20 cellular contexts compared by ENCODE assay signal in the genomic region with DNA sequence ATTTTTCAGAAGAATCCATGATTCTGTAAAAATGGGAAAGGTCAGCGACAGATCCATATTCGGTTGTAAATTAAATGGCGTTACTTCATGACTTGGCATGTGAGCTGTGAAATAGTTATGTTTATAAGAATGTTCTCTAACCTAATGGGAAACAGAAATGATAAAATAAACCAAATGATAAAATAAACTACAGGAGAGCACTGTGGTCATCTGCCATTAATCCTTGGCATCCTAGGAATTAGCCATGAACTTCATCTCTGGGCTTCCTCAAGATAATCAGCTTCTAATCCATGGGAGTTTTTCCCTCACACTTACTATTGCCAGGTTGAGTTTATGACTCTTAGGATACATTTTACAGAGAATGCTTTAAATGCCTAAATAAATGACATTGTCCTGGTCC.
DNase-seq lines count a peak whose midpoint lies in the region; ATAC-seq, FAIRE-seq and TF ChIP-seq lines count a peak whose summit lies in the region.
"Had no signal": no experiment of that assay in that cellular context is flagged by ENCODE, and none has a peak within 500 bp of the region (broad histone marks: within the 10 kb centered on the region; RNA-seq: fewer than 3 reads in every experiment).

No MANE protein-coding gene starts in this region.

- no peak overlapping the region for H3K27ac Mint-ChIP-seq in natural killer cell treated with Interleukin-12 subunit alpha and Interleukin-12 subunit beta and Interleukin-15 and Interleukin-18, amount 100 ng/mL, for 72 hours
- H3K27ac Mint-ChIP-seq: B cell; CD14-positive monocyte; CD4-positive, alpha-beta T cell; CD8-positive, alpha-beta memory T cell; HFFc6 had no signal

- H4K91ac ChIP-seq in mesenchymal stem cell (ENCODE audit: low read length), result no peak overlapping the region

- H2AFZ ChIP-seq in K562 (ENCODE audit: low read depth, low read length), result no peak overlapping the region
- H2AFZ ChIP-seq in mesenchymal stem cell (ENCODE audit: low read depth, low read length), result no peak overlapping the region
- H2AFZ ChIP-seq in Karpas-422 (ENCODE audit: low read length), result no peak overlapping the region

- no peak for DNase-seq in D721Med (ENCODE audit: insufficient read length, low spot score)
- no peak for DNase-seq in K562 (ENCODE audit: extremely low read depth in 1 of 4, low spot score in 3 of 4)
- DNase-seq in mesenchymal stem cell, result peak; percentile 6
- no peak for DNase-seq in NCI-H2196 treated with DMSO at 0.1 percent for 48 hours (lab: John Stamatoyannopoulos, UW; ENCODE audit: unreplicated experiment)
- no peak for DNase-seq in mucosa of descending colon
- no peak for DNase-seq in natural killer cell treated with Interleukin-12 subunit alpha and Interleukin-12 subunit beta and Interleukin-15 and Interleukin-18, amount 100 ng/mL, for 72 hours (ENCODE audit: low spot score)
- no peak for DNase-seq in Karpas-422
- DNase-seq: CD4-positive, alpha-beta T cell; CD8-positive, alpha-beta memory T cell; DMS53; DMS79 treated with DMSO at 0.1 percent for 48 hours; GOT3; HFFc6 had no signal

- no peaks in the 10 kb centered on the region for H3K9me2 ChIP-seq in Karpas-422 (replicated peaks; ENCODE audit: insufficient read depth, low read length)

- no peaks in the 10 kb centered on the region for H3K36me3 ChIP-seq in K562 (ENCODE audit: control insufficient read depth, insufficient read depth, low read length)
- no peaks in the 10 kb centered on the region for H3K36me3 ChIP-seq in mesenchymal stem cell (ENCODE audit: control insufficient read depth in 1 of 2, insufficient read depth in 2 of 2, low read depth in 1 of 2, low read length in 2 of 2)
- no peaks in the 10 kb centered on the region for H3K36me3 ChIP-seq in mucosa of descending colon (ENCODE audit: low read depth)
- no peaks in the 10 kb centered on the region for H3K36me3 ChIP-seq in Karpas-422 (ENCODE audit: insufficient read depth, low read length)
- H3K36me3 ChIP-seq: BLaER1 treated with 17β-estradiol and CSF1 and Interleukin-3, amounts not matched to agents 10 nM and 100 nM; HAP-1 had no signal

- H2BK5ac ChIP-seq in mesenchymal stem cell (ENCODE audit: low read depth, low read length, poor library complexity, severe bottlenecking), result no peak overlapping the region

- H2BK120ac ChIP-seq in mesenchymal stem cell (ENCODE audit: low read depth, low read length), result no peak overlapping the region

- peaks cover 10 to 21% of the 10 kb centered on the region in 2 donors for H3K27me3 Mint-ChIP-seq in natural killer cell treated with Interleukin-12 subunit alpha and Interleukin-12 subunit beta and Interleukin-15 and Interleukin-18, amount 100 ng/mL, for 72 hours

- no TSS peak for BruUV-seq in K562 (replicated peaks; lab: Mats Ljungman, UMichigan)

- POLR2A ChIA-PET in K562 (lab: Yijun Ruan, JAX), result no interaction called here

- H3K27ac ChIP-seq in K562 (ENCODE audit: extremely low read depth, low read depth, low read length), result no peak overlapping the region
- no peak overlapping the region for H3K27ac ChIP-seq in mesenchymal stem cell (ENCODE audit: low read length, poor library complexity, severe bottlenecking)
- H3K27ac ChIP-seq in Karpas-422 (ENCODE audit: low read length), result no peak overlapping the region
- H3K27ac ChIP-seq: BLaER1 treated with 17β-estradiol and CSF1 and Interleukin-3, amounts not matched to agents 10 nM and 100 nM had no signal

- no peak overlapping the region for H2AK5ac ChIP-seq in mesenchymal stem cell (ENCODE audit: low read length, severe bottlenecking)

- H3K23ac ChIP-seq in mesenchymal stem cell (ENCODE audit: low read length in 2 of 2), result no peak overlapping the region

- no peaks in the 10 kb centered on the region for H3K36me3 Mint-ChIP-seq in natural killer cell treated with Interleukin-12 subunit alpha and Interleukin-12 subunit beta and Interleukin-15 and Interleukin-18, amount 100 ng/mL, for 72 hours
- H3K36me3 Mint-ChIP-seq: CD14-positive monocyte had no signal

- H3K4me2 ChIP-seq in K562 (ENCODE audit: insufficient read depth, low read length) (no peak overlapping the region), mesenchymal stem cell (ENCODE audit: low read length, poor library complexity, severe bottlenecking) (no peak overlapping the region), Karpas-422 (ENCODE audit: low read depth, low read length, poor library complexity, severe bottlenecking) (no peak overlapping the region)
- H3K4me2 ChIP-seq: BLaER1 treated with 17β-estradiol and CSF1 and Interleukin-3, amounts not matched to agents 10 nM and 100 nM had no signal

- H3K27me3 ChIP-seq in K562 (ENCODE audit: control insufficient read depth in 2 of 2, insufficient read depth in 2 of 2, low read length in 2 of 2) (peaks cover 8 to 12% of the 10 kb centered on the region in 2 experiments), mesenchymal stem cell (ENCODE audit: control insufficient read depth in 1 of 2, insufficient read depth in 1 of 2, low read length in 2 of 2) (no peaks in the 10 kb centered on the region), Karpas-422 (ENCODE audit: low read length) (no peaks in the 10 kb centered on the region)
- H3K27me3 ChIP-seq: BLaER1 treated with 17β-estradiol and CSF1 and Interleukin-3, amounts not matched to agents 10 nM and 100 nM had no signal

- 5% methylated on average over 3 of the region's 3 CpGs for WGBS in K562 (ENCODE audit: insufficient coverage, low coverage, missing lambda C conversion rate)
- 98% methylated on average over 3 of the region's 3 CpGs for WGBS in mesenchymal stem cell

- H4K20me1 ChIP-seq in K562 (replicated peaks; ENCODE audit: control insufficient read depth, insufficient read depth, low read length) (no peaks in the 10 kb centered on the region), Karpas-422 (ENCODE audit: insufficient read depth, low read depth, low read length) (no peaks in the 10 kb centered on the region)
- H4K20me1 ChIP-seq: BLaER1 treated with 17β-estradiol and CSF1 and Interleukin-3, amounts not matched to agents 10 nM and 100 nM had no signal

- H2BK15ac ChIP-seq in mesenchymal stem cell (ENCODE audit: low read depth, poor library complexity, severe bottlenecking), result no peak overlapping the region

- H2BK12ac ChIP-seq in mesenchymal stem cell (ENCODE audit: low read length in 2 of 2), result no peak overlapping the region

- FAIRE-seq in D721Med (lab: Jason Lieb, UNC) (peak; percentile 67), K562 (lab: Jason Lieb, UNC) (peak; percentile 23)
- FAIRE-seq: G401.6, GM12892, H54 had no signal

- no peaks in the 10 kb centered on the region for H3K79me1 ChIP-seq in mesenchymal stem cell (replicated peaks; ENCODE audit: low read length, poor library complexity, severe bottlenecking)

- no peaks in the 10 kb centered on the region for H3K9me1 ChIP-seq in K562 (ENCODE audit: control insufficient read depth, insufficient read depth, low read length)

- no peak overlapping the region for H3K18ac ChIP-seq in mesenchymal stem cell (ENCODE audit: low read depth in 1 of 2, low read length in 2 of 2)

- no peak overlapping the region for H4K8ac ChIP-seq in mesenchymal stem cell (ENCODE audit: low read length)

- no peak for TF ChIP-seq RAD21 in K562 (CRISPR knock-in tag; conservative IDR thresholded peaks at IDR 0.05 in 1 of 2, IDR thresholded peaks at IDR 0.05 in 1 of 2)

- TF ChIP-seq POLR2A in K562 (conservative IDR thresholded peaks at IDR 0.05), result no peak

- H3K4me1 ChIP-seq in K562 (replicated peaks in 1 of 2; ENCODE audit: control insufficient read depth in 2 of 2, insufficient read depth in 2 of 2, low read length in 2 of 2) (no peaks in the 10 kb centered on the region), mesenchymal stem cell (ENCODE audit: control insufficient read depth, insufficient read depth, low read depth, low read length) (no peaks in the 10 kb centered on the region), mucosa of descending colon (ENCODE audit: low read depth) (no peaks in the 10 kb centered on the region), Karpas-422 (ENCODE audit: low read length) (no peaks in the 10 kb centered on the region)
- H3K4me1 ChIP-seq: HAP-1 had no signal

- H3K4ac ChIP-seq in mesenchymal stem cell (ENCODE audit: low read depth in 1 of 2, low read length in 2 of 2), result no peak overlapping the region

- no peak for TF ChIP-seq CTCF in D721Med (IDR thresholded peaks at IDR 0.05; ENCODE audit: insufficient read depth, missing control alignments)
- TF ChIP-seq CTCF in K562 (IDR thresholded peaks at IDR 0.05 in 2 of 3, conservative IDR thresholded peaks at IDR 0.05 in 1 of 3; ENCODE audit: insufficient read depth in 2 of 3, low read depth in 1 of 3, low read length in 3 of 3), result no peak
- no peak for TF ChIP-seq CTCF in mucosa of descending colon (IDR thresholded peaks at IDR 0.05)

- intact Hi-C loops in K562 (cut with micrococcal nuclease) (no loop called here), mucosa of descending colon (cut with DNase I, micrococcal nuclease) (no loop called here)

- no peaks in the 10 kb centered on the region for H3K9me3 Mint-ChIP-seq in natural killer cell treated with Interleukin-12 subunit alpha and Interleukin-12 subunit beta and Interleukin-15 and Interleukin-18, amount 100 ng/mL, for 72 hours
- H3K9me3 Mint-ChIP-seq: CD4-positive, alpha-beta T cell; CD8-positive, alpha-beta memory T cell; HFFc6 had no signal

- no peak overlapping the region for H3K14ac ChIP-seq in mesenchymal stem cell (ENCODE audit: low read length in 2 of 2)

- no peak overlapping the region for H3K4me3 ChIP-seq in K562
- no peak overlapping the region for H3K4me3 ChIP-seq in mesenchymal stem cell (ENCODE audit: insufficient read depth in 1 of 2, low read depth in 1 of 2, low read length in 2 of 2)
- H3K4me3 ChIP-seq in mucosa of descending colon, result no peak overlapping the region
- no peak overlapping the region for H3K4me3 ChIP-seq in Karpas-422 (ENCODE audit: low read length)
- H3K4me3 ChIP-seq: BLaER1 treated with 17β-estradiol and CSF1 and Interleukin-3, amounts not matched to agents 10 nM and 100 nM; HAP-1 had no signal

- in situ Hi-C loops in K562 (cut with MboI), result no loop called here

- ATAC-seq in K562, result no peak
- ATAC-seq in mucosa of descending colon, result no peak
- ATAC-seq in natural killer cell treated with Interleukin-12 subunit alpha and Interleukin-12 subunit beta and Interleukin-15 and Interleukin-18, amount 100 ng/mL, for 72 hours, result no peak

- H3K79me2 ChIP-seq in K562 (ENCODE audit: control insufficient read depth, insufficient read depth, low read length) (no peaks in the 10 kb centered on the region), Karpas-422 (ENCODE audit: low read length) (no peaks in the 10 kb centered on the region)

- no peaks in the 10 kb centered on the region for H3K9me3 ChIP-seq in K562 (replicated peaks; ENCODE audit: control insufficient read depth, insufficient read depth, low read depth, low read length)
- no peaks in the 10 kb centered on the region for H3K9me3 ChIP-seq in mesenchymal stem cell (ENCODE audit: control insufficient read depth, low read length)
- no peaks in the 10 kb centered on the region for H3K9me3 ChIP-seq in mucosa of descending colon
- no peaks in the 10 kb centered on the region for H3K9me3 ChIP-seq in Karpas-422 (ENCODE audit: low read length)
- H3K9me3 ChIP-seq: BLaER1 treated with 17β-estradiol and CSF1 and Interleukin-3, amounts not matched to agents 10 nM and 100 nM; HAP-1 had no signal

- CTCF ChIA-PET in K562 (lab: Yijun Ruan, JAX; ENCODE audit: low intra/inter-chr PET ratio), result no interaction called here

- TF ChIP-seq EP300 in K562 (IDR thresholded peaks at IDR 0.05; ENCODE audit: low read length), result no peak

- H3K4me3 Mint-ChIP-seq in natural killer cell treated with Interleukin-12 subunit alpha and Interleukin-12 subunit beta and Interleukin-15 and Interleukin-18, amount 100 ng/mL, for 72 hours, result no peak overlapping the region
- H3K4me3 Mint-ChIP-seq: B cell; CD14-positive monocyte; CD4-positive, alpha-beta T cell; CD8-positive, alpha-beta memory T cell; HFFc6 had no signal

- peaks cover 6 to 10% of the 10 kb centered on the region in 2 donors for H3K4me1 Mint-ChIP-seq in natural killer cell treated with Interleukin-12 subunit alpha and Interleukin-12 subunit beta and Interleukin-15 and Interleukin-18, amount 100 ng/mL, for 72 hours (ENCODE audit: low read depth in 2 of 2)
- H3K4me1 Mint-ChIP-seq: B cell had no signal

- H3K9ac ChIP-seq in K562 (ENCODE audit: insufficient read depth in 1 of 2, low read depth in 2 of 2, low read length in 2 of 2) (no peak overlapping the region), mesenchymal stem cell (ENCODE audit: low read length) (no peak overlapping the region), Karpas-422 (ENCODE audit: low read length) (no peak overlapping the region)
- H3K9ac ChIP-seq: BLaER1 treated with 17β-estradiol and CSF1 and Interleukin-3, amounts not matched to agents 10 nM and 100 nM had no signal
